1 cellular context compared by ENCODE assay signal in the genomic region with DNA sequence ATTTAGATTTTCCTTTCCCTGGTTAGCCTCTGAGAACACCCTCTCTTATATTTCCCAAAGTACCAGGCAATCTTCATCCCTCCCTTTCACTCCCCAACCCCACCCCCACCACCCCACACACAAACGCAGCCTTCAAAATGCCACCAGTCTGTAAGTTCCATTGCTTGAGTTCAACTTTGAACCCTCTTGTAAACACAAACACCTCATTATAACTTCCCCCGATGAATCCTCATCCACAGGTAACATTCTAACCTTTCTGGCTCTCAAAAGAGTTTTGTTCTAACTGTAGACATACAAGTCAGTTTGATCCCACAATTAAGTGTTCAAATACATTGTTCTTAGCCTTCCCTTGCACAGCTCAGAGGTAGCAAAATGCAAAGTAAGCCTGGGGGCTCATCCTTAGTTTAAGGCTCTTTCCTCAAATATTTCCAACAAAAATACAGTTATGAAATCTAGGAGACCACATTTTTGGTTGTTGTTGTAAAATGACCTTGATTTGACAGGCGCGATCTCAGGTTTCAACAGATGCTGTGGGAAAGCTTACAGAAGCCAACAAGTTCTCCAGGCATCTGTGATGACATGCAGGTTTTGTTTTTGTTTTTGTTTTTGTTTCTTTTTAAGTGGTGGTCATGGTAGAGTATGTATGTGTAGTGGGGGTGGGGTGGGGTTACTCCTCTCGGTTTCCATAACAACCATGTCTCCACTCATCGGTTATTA.
A peak's percentile ranks its signal among the peaks of the same experiment; 100 is the strongest.
TF ChIP-seq lines count a peak whose summit lies in the region.

No MANE protein-coding gene starts in this region.

TF ChIP-seq in PFSK-1, 5 proteins besides CTCF, POLR2A, EP300 and RAD21 (continued from another document):
- TF ChIP-seq TAF1 (IDR thresholded peaks at IDR 0.05; ENCODE audit: borderline replicate concordance, insufficient read depth, low read length) (no peak), SIN3A (IDR thresholded peaks at IDR 0.05; ENCODE audit: borderline replicate concordance, insufficient read depth, low read length) (0 out of 2 replicates have a peak, but pooled peaks have one; percentile 30), POLR2AphosphoS5 (IDR thresholded peaks at IDR 0.05; ENCODE audit: low read depth, low read length) (no peak), FOXP2 (optimal IDR thresholded peaks at IDR 0.05; ENCODE audit: borderline replicate concordance, extremely low read depth, extremely low read length, insufficient read depth) (no peak)
